22 cellular contexts compared by ENCODE assay signal in the genomic region with DNA sequence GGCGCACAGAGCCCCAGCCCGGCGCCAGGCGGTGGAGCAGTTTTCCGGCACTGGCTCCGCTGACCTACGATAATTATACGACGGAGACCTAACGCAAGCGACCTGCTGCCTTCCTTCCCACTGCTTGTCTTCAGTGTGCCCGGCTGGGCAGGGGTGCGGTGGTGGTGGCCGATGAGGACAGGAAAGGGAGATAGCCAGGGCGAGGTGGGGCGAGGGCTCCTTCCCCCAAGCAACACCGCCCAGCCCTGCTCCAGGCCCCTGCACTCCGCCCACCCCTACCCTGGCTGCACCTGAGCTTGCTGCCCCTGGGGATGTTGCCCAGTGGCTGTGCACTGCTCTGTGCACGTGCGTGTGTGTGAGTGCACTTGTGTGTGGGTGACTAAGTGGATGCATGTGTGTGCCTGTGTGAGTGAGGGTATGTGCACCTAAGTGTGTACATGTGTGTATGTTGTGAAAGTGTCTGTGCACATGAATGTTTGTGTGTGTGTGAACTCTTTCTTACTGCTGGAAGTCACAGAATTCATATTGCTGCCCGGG. TPM values are rescaled to one million over a fixed set of nuclear protein-coding genes. Genes with fewer than 3 reads are reported as not detected.
DNase-seq lines count a peak whose midpoint lies in the region; ATAC-seq, FAIRE-seq and TF ChIP-seq lines count a peak whose summit lies in the region.
"Had no signal": no experiment of that assay in that cellular context is flagged by ENCODE, and none has a peak within 500 bp of the region (broad histone marks: within the 10 kb centered on the region; RNA-seq: fewer than 3 reads in every experiment).

No MANE protein-coding gene starts in this region.

- no peak overlapping the region for H3K18ac ChIP-seq in neuronal stem cell (ENCODE audit: low read length)

- H2AFZ ChIP-seq in OCI-LY7 (ENCODE audit: low read length) (no peak overlapping the region), neuronal stem cell (ENCODE audit: low read length) (no peak overlapping the region)

- H3K23ac ChIP-seq in neuronal stem cell (ENCODE audit: low read depth, low read length, poor library complexity): peak overlapping the region; percentile 63

- no peak overlapping the region for H4K91ac ChIP-seq in neuronal stem cell (ENCODE audit: low read depth, low read length, poor library complexity)

- H3K4ac ChIP-seq in neuronal stem cell (ENCODE audit: low read length): no peak overlapping the region

- DNase-seq in GM12891 (ENCODE audit: insufficient read length, low spot score): no peak
- no peak for DNase-seq in OCI-LY7 (ENCODE audit: low spot score)
- DNase-seq in kidney: peak; percentile 83
- no peak for DNase-seq in neuronal stem cell (ENCODE audit: low spot score)
- DNase-seq in activated CD8-positive, alpha-beta memory T cell treated with anti-CD3 and anti-CD28 coated beads, Interleukin-2, amount 50 U/mL, for 48 hours: no peak
- DNase-seq in small intestine: no peak
- DNase-seq in Peyer's patch: no peak
- DNase-seq: AML-193; DMS79 treated with DMSO at 0.1 percent for 48 hours; MM.1S; NCI-H1092; NCI-H146; NCI-H2029 treated with DMSO at 0.1 percent for 48 hours; NCI-H2171 treated with DMSO at 0.1 percent for 48 hours; NCI-H446 treated with DMSO at 0.1 percent for 48 hours; NCI-H69; NK-92 treated with Interleukin-12 subunit alpha and Interleukin-12 subunit beta, amount 100 ng/mL, for 24 hours; OCI-M1; SIG-M5 had no signal

- H3K9me3 ChIP-seq in OCI-LY7 (ENCODE audit: low read length): no peaks in the 10 kb centered on the region
- H3K9me3 ChIP-seq in kidney (ENCODE audit: control insufficient read depth in 1 of 2, low read length in 2 of 2): no peaks in the 10 kb centered on the region
- peaks cover 0 to 35% of the 10 kb centered on the region in 2 donors for H3K9me3 ChIP-seq in neuronal stem cell (replicated peaks in 1 of 2; ENCODE audit: control insufficient read depth in 2 of 2, insufficient read depth in 1 of 2, low read depth in 1 of 2, low read length in 2 of 2)
- H3K9me3 ChIP-seq in small intestine (ENCODE audit: control insufficient read depth, low read depth): no peaks in the 10 kb centered on the region
- H3K9me3 ChIP-seq in Peyer's patch: no peaks in the 10 kb centered on the region

- peaks cover 2% of the 10 kb centered on the region for H3K79me1 ChIP-seq in neuronal stem cell (ENCODE audit: low read depth, low read length)

- no TSS peak for BruUV-seq in OCI-LY7 (replicated peaks; lab: Mats Ljungman, UMichigan)

- no peak overlapping the region for H2AK5ac ChIP-seq in neuronal stem cell (ENCODE audit: low read depth, low read length)

- CTCF ChIA-PET in OCI-LY7 (lab: Charles Lee; ENCODE audit: unreplicated experiment): interaction anchor here (1.1 to 1.4 kb wide), 2 partner anchors 16 to 17 kb away, joined by 3 read pairs; no protein-coding TSS in a partner anchor

- peak overlapping the region; percentile 59 for H3K4me2 ChIP-seq in OCI-LY7 (ENCODE audit: low read length)
- no peak overlapping the region for H3K4me2 ChIP-seq in neuronal stem cell (ENCODE audit: insufficient read depth, low read length, poor library complexity, severe bottlenecking)

- no peak overlapping the region for H2BK5ac ChIP-seq in neuronal stem cell (ENCODE audit: low read length)

- TF ChIP-seq POLR2A in GM12891 (IDR thresholded peaks at IDR 0.05; ENCODE audit: low read depth, low read length) (no peak), Peyer's patch (IDR thresholded peaks at IDR 0.05) (no peak)

- H4K8ac ChIP-seq in neuronal stem cell (ENCODE audit: low read depth, low read length): no peak overlapping the region

- WGBS in neuronal stem cell (ENCODE audit: extremely low coverage in 2 of 2, insufficient read length in 2 of 2, insufficient replicate concordance in 1 of 2), 2 donors: no CpG with 5 or more reads among the region's 21 CpGs
- WGBS in small intestine, 3 donors: 89 to 92% (median 90%) methylated on average over 21 of the region's 21 CpGs

- no peak for ATAC-seq in SK-N-SH treated with all-trans-retinoic acid at 6 μM for 48 hours

- H3K9ac ChIP-seq in kidney (ENCODE audit: low read length in 2 of 2): no peak overlapping the region
- H3K9ac ChIP-seq in neuronal stem cell (ENCODE audit: low read depth, low read length, poor library complexity): peak overlapping the region; percentile 52

- peak overlapping the region; percentile 28 for H3K27ac ChIP-seq in OCI-LY7 (ENCODE audit: low read depth, low read length, poor library complexity, severe bottlenecking)
- no peak overlapping the region for H3K27ac ChIP-seq in kidney (ENCODE audit: low read depth in 2 of 2, low read length in 2 of 2)
- H3K27ac ChIP-seq in neuronal stem cell (replicated peaks; ENCODE audit: low read length): no peak overlapping the region
- no peak overlapping the region for H3K27ac ChIP-seq in small intestine (ENCODE audit: low read depth in 1 of 2, low read length in 1 of 2)
- no peak overlapping the region for H3K27ac ChIP-seq in Peyer's patch

- peaks cover 79% of the 10 kb centered on the region for H3K4me1 ChIP-seq in OCI-LY7 (ENCODE audit: insufficient read depth, low read length, poor library complexity, severe bottlenecking)
- no peaks in the 10 kb centered on the region for H3K4me1 ChIP-seq in kidney (ENCODE audit: control insufficient read depth in 1 of 2, insufficient read depth in 1 of 2, low read depth in 1 of 2, low read length in 2 of 2)
- no peaks in the 10 kb centered on the region for H3K4me1 ChIP-seq in neuronal stem cell (ENCODE audit: control insufficient read depth in 2 of 2, insufficient read depth in 1 of 2, low read depth in 1 of 2, low read length in 2 of 2)
- no peaks in the 10 kb centered on the region for H3K4me1 ChIP-seq in small intestine (ENCODE audit: control insufficient read depth in 2 of 2, insufficient read depth in 1 of 2, low read depth in 1 of 2, low read length in 1 of 2)
- peaks cover 0 to 5% (median 0%) of the 10 kb centered on the region in 4 donors for H3K4me1 ChIP-seq in Peyer's patch

- H3K36me3 ChIP-seq in OCI-LY7 (ENCODE audit: insufficient read depth, low read length): peaks cover 35% of the 10 kb centered on the region; the same call in 1 of the 2 replicates
- peaks cover 6% of the 10 kb centered on the region in 2 donors for H3K36me3 ChIP-seq in kidney (ENCODE audit: control insufficient read depth in 1 of 2, insufficient read depth in 2 of 2, low read length in 2 of 2)
- peaks cover 7 to 8% of the 10 kb centered on the region in 2 donors for H3K36me3 ChIP-seq in neuronal stem cell (replicated peaks in 1 of 2; ENCODE audit: control insufficient read depth in 2 of 2, insufficient read depth in 2 of 2, low read length in 2 of 2)
- H3K36me3 ChIP-seq in small intestine (ENCODE audit: control insufficient read depth in 2 of 2, insufficient read depth in 2 of 2, low read length in 2 of 2): no peaks in the 10 kb centered on the region
- H3K36me3 ChIP-seq in Peyer's patch: peaks cover 0 to 28% (median 0%) of the 10 kb centered on the region in 3 donors

- no peak overlapping the region for H2BK120ac ChIP-seq in neuronal stem cell (ENCODE audit: low read depth, low read length)

- H3K79me2 ChIP-seq in OCI-LY7 (ENCODE audit: insufficient read depth, low read depth, low read length): no peaks in the 10 kb centered on the region

- H3K4me3 ChIP-seq in OCI-LY7 (ENCODE audit: low read depth, low read length, poor library complexity, severe bottlenecking) (no peak overlapping the region), kidney (ENCODE audit: low read length in 2 of 2) (no peak overlapping the region), neuronal stem cell (ENCODE audit: low read length in 2 of 2) (no peak overlapping the region), small intestine (ENCODE audit: low read depth in 1 of 2, low read length in 2 of 2) (no peak overlapping the region), Peyer's patch (no peak overlapping the region)

- H4K20me1 ChIP-seq in OCI-LY7 (ENCODE audit: insufficient read depth, low read length): no peaks in the 10 kb centered on the region

- TF ChIP-seq CTCF in OCI-LY7 (conservative IDR thresholded peaks at IDR 0.05; ENCODE audit: low read length): no peak
- no peak for TF ChIP-seq CTCF in kidney (IDR thresholded peaks at IDR 0.05; ENCODE audit: borderline replicate concordance, extremely low read depth, insufficient read depth)
- TF ChIP-seq CTCF in Peyer's patch (IDR thresholded peaks at IDR 0.05): no peak

- H2BK12ac ChIP-seq in neuronal stem cell (ENCODE audit: low read length): no peak overlapping the region

- no peaks in the 10 kb centered on the region for H3K9me2 ChIP-seq in OCI-LY7 (ENCODE audit: insufficient read depth, low read length)

- no peaks in the 10 kb centered on the region for H3K27me3 ChIP-seq in neuronal stem cell (ENCODE audit: control insufficient read depth in 3 of 3, insufficient read depth in 3 of 3, low read depth in 1 of 3, low read length in 3 of 3)
- no peaks in the 10 kb centered on the region for H3K27me3 ChIP-seq in small intestine (ENCODE audit: control insufficient read depth in 2 of 2, insufficient read depth in 2 of 2, low read length in 2 of 2)
- no peaks in the 10 kb centered on the region for H3K27me3 ChIP-seq in Peyer's patch

- peak overlapping the region; percentile 11 for H3K14ac ChIP-seq in neuronal stem cell (ENCODE audit: low read length)

- intact Hi-C loops in OCI-LY7 (cut with micrococcal nuclease; ENCODE audit: unreplicated experiment) (no loop called here), kidney (cut with DNase I) (no loop called here)

- peak; percentile 78 for FAIRE-seq in GM12891 (lab: Jason Lieb, UNC)
- FAIRE-seq in kidney (lab: Jason Lieb, UNC): no peak
- FAIRE-seq in small intestine (lab: Jason Lieb, UNC): no peak

- H2BK15ac ChIP-seq in neuronal stem cell (ENCODE audit: low read length): no peak overlapping the region

- POLR2A ChIA-PET in OCI-LY7 (lab: Charles Lee): interaction anchor here (0.7 to 8.4 kb wide), 9 partner anchors 10 to 131 kb away, joined by 3 to 77 read pairs (median 5); a partner anchor contains a TSS

TF ChIP-seq in SK-N-SH treated with all-trans-retinoic acid at 6 μM for 48 hours, 23 proteins besides CTCF, POLR2A, EP300 and RAD21 (continues in another document):
- TF ChIP-seq SNAI2 (CRISPR knock-in tag; IDR thresholded peaks at IDR 0.05) (no peak), ZNF8 (CRISPR knock-in tag; IDR thresholded peaks at IDR 0.05) (no peak)

RNA-seq across cellular contexts. Expression of a gene that starts 42.6 kb away (rescaled TPM):
- polyA plus RNA-seq in GM12891 (2012; ENCODE audit: low read depth, missing spikeins): 240 TPM
- total RNA-seq in OCI-LY7 (2014; rRNA removed; shearing (Covaris generic)): 143 and 189 TPM in 2 replicates
- total RNA-seq in OCI-LY7 (2022): 281 and 291 TPM in 2 replicates
- 23.7 TPM for total RNA-seq in kidney
- polyA plus RNA-seq in kidney (ENCODE audit: insufficient read depth, low read depth, low replicate concordance): not detected
- polyA plus RNA-seq in neuronal stem cell (2013, experiment 1 of 2): 0.42 TPM
- 0.48 TPM for polyA plus RNA-seq in neuronal stem cell (2013, experiment 2 of 2)
- polyA plus RNA-seq in small intestine: 1 to 10 TPM in 2 of 3 donors, not detected in 1; 1.4 to 3.5 TPM
- total RNA-seq in Peyer's patch: 10 to 100 TPM in 1 of 4 donors, 1 to 10 TPM in 2, under 1 TPM in 1; 0.47 to 57.8 (median 6.9) TPM
- total RNA-seq: H4, LHCN-M2 had no signal

RNA-seq across cellular contexts. Expression of a gene that starts 56.6 kb away (rescaled TPM):
- polyA plus RNA-seq in GM12891 (2012; ENCODE audit: low read depth, missing spikeins): 90.4 TPM
- 133 and 149 TPM in 2 replicates for total RNA-seq in OCI-LY7 (2014; rRNA removed; shearing (Covaris generic))
- total RNA-seq in OCI-LY7 (2022) (171 and 215 TPM in 2 replicates), kidney (60.7 TPM), Peyer's patch (10 to 100 TPM; 34.7 to 75.9 (median 48.5) TPM)
- polyA plus RNA-seq in kidney (ENCODE audit: insufficient read depth, low read depth, low replicate concordance) (24.0 TPM), small intestine (10 to 100 TPM; 28.2 to 40.0 (median 30.0) TPM)
- 44.1 TPM for polyA plus RNA-seq in neuronal stem cell (2013, experiment 1 of 2)
- polyA plus RNA-seq in neuronal stem cell (2013, experiment 2 of 2): 44.2 TPM
